In the genomic region with DNA sequence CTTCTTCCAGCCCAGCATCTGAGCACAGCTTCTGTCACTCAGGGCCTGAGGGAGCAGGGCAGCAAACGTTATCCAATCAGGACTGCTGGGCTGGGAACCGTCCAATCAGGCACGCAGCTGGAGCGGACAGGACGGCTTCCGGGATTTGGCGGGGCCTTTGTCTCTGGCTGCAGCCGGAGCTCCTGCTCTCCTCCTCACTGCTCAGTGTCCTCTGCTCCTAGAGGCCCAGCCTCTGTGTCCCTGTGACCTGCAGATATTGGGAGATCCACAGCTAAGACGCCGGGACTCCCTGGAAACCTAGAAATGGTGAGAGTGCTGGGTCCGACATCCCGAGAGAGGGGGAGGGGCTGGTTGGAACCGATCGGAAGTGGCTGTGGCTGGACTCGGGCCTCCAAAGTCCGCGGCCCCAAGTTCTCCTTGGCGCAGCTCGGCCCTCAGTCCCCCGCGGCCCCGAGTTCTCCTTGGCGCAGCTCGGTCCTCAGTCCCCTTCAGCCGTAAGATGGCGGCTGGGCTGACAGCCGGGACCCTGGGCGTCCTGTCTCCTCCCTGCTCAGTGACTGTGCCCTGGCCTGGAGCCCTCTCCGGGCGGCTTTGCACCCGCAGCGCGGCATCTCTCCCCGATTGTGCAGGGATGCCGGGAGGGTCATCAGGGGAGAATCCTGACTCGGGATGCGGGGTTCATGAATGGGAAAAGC, we compare ENCODE assay signal across 8 cellular contexts. TPM values are rescaled to one million over a fixed set of nuclear protein-coding genes. Genes with fewer than 3 reads are reported as not detected.
DNase-seq lines count a peak whose midpoint lies in the region; ATAC-seq and TF ChIP-seq lines count a peak whose summit lies in the region.

Gene ZNF107, plus strand, starts transcription at position 154 of the 695 bp plus-strand sequence. Its CDS starts 150 bp downstream, at position 304.

- H3K4me1 Mint-ChIP-seq in activated T-helper 17 cell treated with anti-CD3 and anti-CD28 coated beads, Interleukin-2, amount 50 U/mL, for 72 hours: peaks cover 38% of the 10 kb centered on the region
- peaks cover 30 to 44% of the 10 kb centered on the region in 2 donors for H3K4me1 Mint-ChIP-seq in natural killer cell

- TF ChIP-seq CTCF in LNCaP clone FGC (IDR thresholded peaks at IDR 0.05; ENCODE audit: control insufficient read depth, extremely low read depth, insufficient read depth) (no peak), RWPE1 (conservative IDR thresholded peaks at IDR 0.05; ENCODE audit: low read depth) (no peak), natural killer cell (IDR thresholded peaks at IDR 0.05) (no peak)

- peak; percentile 100 for ATAC-seq in activated T-helper 17 cell treated with anti-CD3 and anti-CD28 coated beads, Interleukin-2, amount 50 U/mL, for 72 hours (replicated peaks)
- peak; percentile 97 to 100 (median 98) for ATAC-seq in natural killer cell

- DNase-seq in Daoy (ENCODE audit: low read depth) (peak; percentile 99), GOT3 (lab: John Stamatoyannopoulos, UW) (peak; percentile 70), LNCaP clone FGC (ENCODE audit: low read depth) (peak; percentile 89), RWPE1 (ENCODE audit: low spot score) (peak; percentile 96), fibroblast of peridontal ligament (ENCODE audit: extremely low read depth) (peak; percentile 92), natural killer cell (peak; percentile 81)
- peak; percentile 86 for DNase-seq in stimulated activated naive CD4-positive, alpha-beta T cell treated with Interleukin-2 at 50 U/mL for 16 hours (lab: John Stamatoyannopoulos, UW)

- H3K27ac ChIP-seq in RWPE1: peak within 1 kb of the TSS; percentile 86

- peaks cover 3% of the 10 kb centered on the region for H3K9me3 Mint-ChIP-seq in activated T-helper 17 cell treated with anti-CD3 and anti-CD28 coated beads, Interleukin-2, amount 50 U/mL, for 72 hours
- no peaks in the 10 kb centered on the region for H3K9me3 Mint-ChIP-seq in natural killer cell

- peak within 1 kb of the TSS; percentile 90 for H3K27ac Mint-ChIP-seq in activated T-helper 17 cell treated with anti-CD3 and anti-CD28 coated beads, Interleukin-2, amount 50 U/mL, for 72 hours
- H3K27ac Mint-ChIP-seq in natural killer cell: peak within 1 kb of the TSS; percentile 90 to 93

- peak within 1 kb of the TSS; percentile 93 for H3K4me3 ChIP-seq in LNCaP clone FGC (ENCODE audit: low read depth, low read length)

- peaks cover 40% of the 10 kb centered on the region for H3K36me3 Mint-ChIP-seq in activated T-helper 17 cell treated with anti-CD3 and anti-CD28 coated beads, Interleukin-2, amount 50 U/mL, for 72 hours (ENCODE audit: low read depth)
- peaks cover 10% of the 10 kb centered on the region for H3K36me3 Mint-ChIP-seq in natural killer cell

- POLR2A ChIA-PET in RWPE1 (lab: Yijun Ruan, JAX; ENCODE audit: low non-redundant PET): no interaction called here

- intact Hi-C loops in natural killer cell (cut with micrococcal nuclease): loop anchor here (1.0 to 2.0 kb wide), 4 partner anchors 103 to 740 kb away; partner anchors contain the start of genes ZNF138 and ZNF680

- H3K27me3 Mint-ChIP-seq in activated T-helper 17 cell treated with anti-CD3 and anti-CD28 coated beads, Interleukin-2, amount 50 U/mL, for 72 hours: no peaks in the 10 kb centered on the region
- no peaks in the 10 kb centered on the region for H3K27me3 Mint-ChIP-seq in natural killer cell (ENCODE audit: low read depth in 2 of 2)

- CTCF ChIA-PET in RWPE1 (lab: Yijun Ruan, JAX): interaction anchor here (0.7 kb wide), 1 partner anchor 12 kb away, joined by 3 read pairs; no protein-coding TSS in a partner anchor

- H3K4me3 Mint-ChIP-seq in activated T-helper 17 cell treated with anti-CD3 and anti-CD28 coated beads, Interleukin-2, amount 50 U/mL, for 72 hours: peak within 1 kb of the TSS; percentile 91
- peak within 1 kb of the TSS; percentile 97 for H3K4me3 Mint-ChIP-seq in natural killer cell

RNA-seq across cellular contexts. Expression of gene ZNF107, which starts in this region (rescaled TPM):
- total RNA-seq in Daoy (2014; rRNA removed; shearing (Covaris generic)): 6.4 and 9.6 TPM in 2 replicates
- total RNA-seq in activated T-helper 17 cell treated with anti-CD3 and anti-CD28 coated beads, Interleukin-2, amount 50 U/mL, for 72 hours: 10 to 100 TPM; 16.0 to 23.4 TPM
- 10 to 100 TPM; 10.3 to 13.3 (median 10.4) TPM for total RNA-seq in natural killer cell

Comparison
In these comparisons a context has a peak if more than half of its experiments do, and no peak if none do; other contexts are left out.
1. Peak in every context shown above with its lines: DNase-seq, ATAC-seq, H3K4me3 ChIP-seq and H3K27ac ChIP-seq.